24 cellular contexts compared by ENCODE assay signal in genomic region chr9:115254217-115254616, GRCh38.
"Had no signal": no experiment of that assay in that cellular context is flagged by ENCODE, and none has a peak within 500 bp of the region (broad histone marks: within the 10 kb centered on the region; RNA-seq: fewer than 3 reads in every experiment).

No MANE protein-coding gene starts in this region.

- H3K4me3 ChIP-seq: colonic mucosa, ovary, testis had no signal

- H3K9me3 ChIP-seq: colonic mucosa, ovary, testis had no signal

- H3K4me1 ChIP-seq: colonic mucosa, testis had no signal

- DNase-seq: activated CD4-positive, alpha-beta T cell treated with anti-CD3 and anti-CD28 coated beads, Interleukin-2, amount 10 ng/mL, durations not matched to agents 7 days and 5 days; activated CD4-positive, CD25-positive, alpha-beta regulatory T cell; activated CD8-positive, alpha-beta memory T cell treated with anti-CD3 and anti-CD28 coated beads, Interleukin-2, amount 50 U/mL, for 4 hours; activated CD8-positive, alpha-beta T cell treated with anti-CD3 and anti-CD28 coated beads, Interleukin-2, amount 10 ng/mL, durations not matched to agents 7 days and 5 days; activated effector memory CD4-positive, alpha-beta T cell treated with Interleukin-2 at 50 U/mL for 16 hours; activated naive CD4-positive, alpha-beta T cell treated with anti-CD3 and anti-CD28 coated beads, Interleukin-2, amount 10 ng/mL, durations not matched to agents 7 days and 5 days; activated naive CD8-positive, alpha-beta T cell treated with anti-CD3 and anti-CD28 coated beads, Interleukin-2, amount 50 U/mL, for 24 hours; activated T-cell treated with anti-CD3 and anti-CD28 coated beads, Interleukin-2, amount 50 U/mL, for 4 hours; brain microvascular endothelial cell; central memory CD4-positive, alpha-beta T cell; colonic mucosa; endodermal cell; hippocampal formation; islet precursor cell; mammary epithelial cell; naive thymus-derived CD4-positive, alpha-beta T cell; ovary; stimulated activated CD4-positive, alpha-beta T cell treated with anti-CD3 and anti-CD28 coated beads, Interleukin-4, amount 100 ng/mL, for 24 hours; testis had no signal

- H3K27me3 ChIP-seq: brain microvascular endothelial cell, colonic mucosa, foreskin keratinocyte, ovary, testis had no signal

- ATAC-seq: activated CD8-positive, alpha-beta T cell treated with anti-CD3 and anti-CD28 coated beads, Interleukin-2, amount 10 ng/mL, durations not matched to agents 7 days and 5 days; activated naive CD8-positive, alpha-beta T cell treated with anti-CD3 and anti-CD28 coated beads, Interleukin-2, amount 50 U/mL, for 24 hours; activated T-cell treated with anti-CD3 and anti-CD28 coated beads, Interleukin-2, amount 50 U/mL, for 4 hours; foreskin keratinocyte; left lobe of liver; naive thymus-derived CD4-positive, alpha-beta T cell; sciatic nerve; stimulated activated memory B cell treated with anti-CD40 and anti-IgM and Interleukin-4, amounts not matched to agents 10 μg/mL and 1 μg/mL and 100 μg/mL, for 72 hours had no signal

- H3K27ac ChIP-seq: brain microvascular endothelial cell, colonic mucosa, epithelial cell of prostate, foreskin keratinocyte, ovary, testis had no signal

- H3K36me3 ChIP-seq: brain microvascular endothelial cell, colonic mucosa, ovary had no signal
